ENCODE assay signal across 33 cellular contexts in the genomic region with DNA sequence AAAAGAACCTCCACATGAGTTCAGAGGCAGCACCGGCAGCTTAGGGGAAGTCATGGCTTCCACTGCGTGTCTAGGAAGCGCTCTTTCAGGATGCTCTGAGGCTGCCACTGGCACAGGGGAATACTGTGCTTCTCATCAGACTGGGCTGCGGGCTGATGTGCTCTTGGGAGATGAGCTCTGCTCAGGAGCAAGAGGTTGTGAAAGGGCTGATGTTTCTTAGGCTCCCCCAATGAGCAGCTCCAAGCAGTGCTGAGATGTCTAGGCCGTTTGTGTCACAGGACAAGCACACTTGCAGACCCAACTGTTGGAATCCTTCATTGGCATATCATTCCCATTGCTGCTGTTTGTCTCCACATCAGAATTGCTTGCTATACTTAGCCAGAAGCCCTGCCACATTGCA. TPM values are rescaled to one million over a fixed set of nuclear protein-coding genes. Genes with fewer than 3 reads are reported as not detected.
A peak's percentile ranks its signal among the peaks of the same experiment; 100 is the strongest.
DNase-seq lines count a peak whose midpoint lies in the region; ATAC-seq, FAIRE-seq and TF ChIP-seq lines count a peak whose summit lies in the region.
"Had no signal": no experiment of that assay in that cellular context is flagged by ENCODE, and none has a peak within 500 bp of the region (broad histone marks: within the 10 kb centered on the region; RNA-seq: fewer than 3 reads in every experiment).

No MANE protein-coding gene starts in this region.

- no peak overlapping the region for H3K4me3 Mint-ChIP-seq in neural progenitor cell
- H3K4me3 Mint-ChIP-seq: activated CD4-positive, alpha-beta T cell treated with anti-CD3 and anti-CD28 coated beads, Interleukin-2, amount 10 ng/mL, durations not matched to agents 24 days and 14 days had no signal

- TF ChIP-seq EP300 in esophagus muscularis mucosa (IDR thresholded peaks at IDR 0.05) = no peak

- H3K9me3 Mint-ChIP-seq in neural progenitor cell = no peaks in the 10 kb centered on the region
- H3K9me3 Mint-ChIP-seq: activated CD4-positive, alpha-beta T cell treated with anti-CD3 and anti-CD28 coated beads, Interleukin-2, amount 10 ng/mL, durations not matched to agents 24 days and 14 days had no signal

- FAIRE-seq in GM19239 (lab: Jason Lieb, UNC) = no peak
- FAIRE-seq: endothelial cell of umbilical vein, HepG2 had no signal

- peaks cover 23 to 86% (median 67%) of the 10 kb centered on the region in 9 donors for H3K4me1 ChIP-seq in heart right ventricle
- H3K4me1 ChIP-seq in esophagus muscularis mucosa = peaks cover 61 to 84% (median 75%) of the 10 kb centered on the region in 4 donors
- peaks cover 38% of the 10 kb centered on the region for H3K4me1 ChIP-seq in osteoblast (ENCODE audit: insufficient read depth, low read length)
- peaks cover 0 to 73% (median 60%) of the 10 kb centered on the region in 4 donors for H3K4me1 ChIP-seq in tibial artery
- H3K4me1 ChIP-seq in neural progenitor cell = peaks cover 25% of the 10 kb centered on the region
- no peaks in the 10 kb centered on the region for H3K4me1 ChIP-seq in A673 (ENCODE audit: insufficient read depth, low read length, poor library complexity, severe bottlenecking)
- H3K4me1 ChIP-seq: BE2C, prostate gland had no signal

- peaks cover 11% of the 10 kb centered on the region for H3K36me3 Mint-ChIP-seq in neural progenitor cell

- no peak overlapping the region for H3K4me3 ChIP-seq in heart right ventricle
- no peak overlapping the region for H3K4me3 ChIP-seq in esophagus muscularis mucosa
- no peak overlapping the region for H3K4me3 ChIP-seq in osteoblast (ENCODE audit: insufficient read depth, low read length)
- no peak overlapping the region for H3K4me3 ChIP-seq in tibial artery
- H3K4me3 ChIP-seq in neural progenitor cell = no peak overlapping the region
- no peak overlapping the region for H3K4me3 ChIP-seq in A673 (ENCODE audit: low read depth, low read length, poor library complexity, severe bottlenecking)
- H3K4me3 ChIP-seq: PC-9, prostate gland had no signal

- no peak for ATAC-seq in heart right ventricle
- no peak for ATAC-seq in Right ventricle myocardium inferior
- ATAC-seq: HepG2; stimulated activated naive CD8-positive, alpha-beta T cell treated with anti-CD3 and anti-CD28 coated beads, Interleukin-15, Interleukin-2, amounts not matched to agents 100 U/mL and 50 U/mL, for 24 hours had no signal

- H3K27me3 ChIP-seq in heart right ventricle (no peaks in the 10 kb centered on the region), esophagus muscularis mucosa (no peaks in the 10 kb centered on the region), osteoblast (ENCODE audit: insufficient read depth, low read length) (no peaks in the 10 kb centered on the region), tibial artery (no peaks in the 10 kb centered on the region), neural progenitor cell (no peaks in the 10 kb centered on the region), A673 (replicated peaks; ENCODE audit: insufficient read depth, low read depth, low read length, poor library complexity) (no peaks in the 10 kb centered on the region)
- H3K27me3 ChIP-seq: BE2C, neutrophil had no signal

- H2AFZ ChIP-seq in osteoblast (ENCODE audit: low read length) (no peak overlapping the region), neural progenitor cell (replicated peaks) (no peak overlapping the region)
- H2AFZ ChIP-seq: PC-9 had no signal

- H3K4me2 ChIP-seq in osteoblast (ENCODE audit: insufficient read depth, low read length) = peak overlapping the region; percentile 50
- no peak overlapping the region for H3K4me2 ChIP-seq in neural progenitor cell
- H3K4me2 ChIP-seq: PC-9 had no signal

- intact Hi-C loops in heart right ventricle (cut with DNase I) = loop anchor here in 5 of 10 donors (5.0 to 10.0 kb wide), 3 partner anchors 43 to 48 kb away; a partner anchor contains a TSS
- intact Hi-C loops in Right ventricle myocardium inferior (cut with DNase I) = loop anchor here (10.0 kb wide), 1 partner anchor 205 kb away; a partner anchor contains a TSS
- intact Hi-C loops in esophagus muscularis mucosa (cut with DNase I) = loop anchor here (10.0 kb wide), 1 partner anchor 195 kb away; no protein-coding TSS in a partner anchor
- intact Hi-C loops in tibial artery (cut with DNase I; ENCODE audit: low total_unique reads) = loop anchor here (5.0 kb wide), 1 partner anchor 43 kb away; a partner anchor contains a TSS
- intact Hi-C loops in A673 (cut with micrococcal nuclease; ENCODE audit: unreplicated experiment) = no loop called here

- peak overlapping the region; percentile 48 to 100 (median 80) for H3K27ac ChIP-seq in heart right ventricle
- H3K27ac ChIP-seq in esophagus muscularis mucosa (replicated peaks in 1 of 4) = peak overlapping the region; percentile 37 to 50 (median 46)
- H3K27ac ChIP-seq in osteoblast (ENCODE audit: low read depth, low read length) = peak overlapping the region; percentile 71
- H3K27ac ChIP-seq in tibial artery = peak overlapping the region; percentile 54 to 92
- no peak overlapping the region for H3K27ac ChIP-seq in neural progenitor cell
- no peak overlapping the region for H3K27ac ChIP-seq in A673 (ENCODE audit: low read depth, low read length, poor library complexity, severe bottlenecking)
- H3K27ac ChIP-seq: PC-9, prostate gland, VCaP had no signal

- H4K20me1 ChIP-seq in osteoblast (ENCODE audit: insufficient read depth, low read length) (no peaks in the 10 kb centered on the region), neural progenitor cell (ENCODE audit: low read depth) (peaks cover 28% of the 10 kb centered on the region)

- no peak overlapping the region for H3K9ac ChIP-seq in neural progenitor cell

- no TSS peak for BruUV-seq in A673 (replicated peaks; lab: Mats Ljungman, UMichigan)

- H3K36me3 ChIP-seq in heart right ventricle (peaks cover 0 to 15% (median 0%) of the 10 kb centered on the region in 9 donors), esophagus muscularis mucosa (no peaks in the 10 kb centered on the region), osteoblast (ENCODE audit: insufficient read depth, low read length) (no peaks in the 10 kb centered on the region), tibial artery (no peaks in the 10 kb centered on the region), neural progenitor cell (no peaks in the 10 kb centered on the region), A673 (ENCODE audit: insufficient read depth, low read length, poor library complexity, severe bottlenecking) (no peaks in the 10 kb centered on the region)
- H3K36me3 ChIP-seq: BE2C, prostate gland had no signal

- H3K27me3 Mint-ChIP-seq in neural progenitor cell (ENCODE audit: insufficient read depth, low read depth) = peaks cover 2% of the 10 kb centered on the region
- H3K27me3 Mint-ChIP-seq: activated CD4-positive, alpha-beta T cell treated with anti-CD3 and anti-CD28 coated beads, Interleukin-2, amount 10 ng/mL, durations not matched to agents 24 days and 14 days had no signal

- POLR2A ChIA-PET in A673 (lab: Charles Lee; ENCODE audit: low non-redundant PET) = no interaction called here

- H3K27ac Mint-ChIP-seq in neural progenitor cell = no peak overlapping the region
- H3K27ac Mint-ChIP-seq: activated CD4-positive, alpha-beta T cell treated with anti-CD3 and anti-CD28 coated beads, Interleukin-2, amount 10 ng/mL, durations not matched to agents 24 days and 14 days had no signal

- CTCF ChIA-PET in A673 (lab: Charles Lee) = no interaction called here

- TF ChIP-seq POLR2A in esophagus muscularis mucosa (IDR thresholded peaks at IDR 0.05; ENCODE audit: low read depth) = no peak

- H3K9me3 ChIP-seq in heart right ventricle (no peaks in the 10 kb centered on the region), esophagus muscularis mucosa (no peaks in the 10 kb centered on the region), osteoblast (ENCODE audit: low read depth, low read length) (no peaks in the 10 kb centered on the region), tibial artery (no peaks in the 10 kb centered on the region), neural progenitor cell (ENCODE audit: low read depth) (no peaks in the 10 kb centered on the region), A673 (ENCODE audit: low read depth, low read length, poor library complexity, severe bottlenecking) (no peaks in the 10 kb centered on the region)
- H3K9me3 ChIP-seq: BE2C, neutrophil, prostate gland had no signal

- TF ChIP-seq CTCF in heart right ventricle (IDR thresholded peaks at IDR 0.05) = no peak
- no peak for TF ChIP-seq CTCF in esophagus muscularis mucosa (IDR thresholded peaks at IDR 0.05)
- TF ChIP-seq CTCF in osteoblast (IDR thresholded peaks at IDR 0.05; ENCODE audit: extremely low read depth, low read depth, low read length) = no peak
- no peak for TF ChIP-seq CTCF in tibial artery (IDR thresholded peaks at IDR 0.05)
- no peak for TF ChIP-seq CTCF in neural progenitor cell (IDR thresholded peaks at IDR 0.05)
- no peak for TF ChIP-seq CTCF in A673 (conservative IDR thresholded peaks at IDR 0.05; ENCODE audit: low read depth, low read length)

- H3K79me2 ChIP-seq in osteoblast (ENCODE audit: insufficient read depth, low read length) = peaks cover 56% of the 10 kb centered on the region
- peaks cover 63% of the 10 kb centered on the region for H3K79me2 ChIP-seq in neural progenitor cell (ENCODE audit: low read depth)

- WGBS in heart right ventricle, 2 donors = 47 to 53% methylated on average over 5 of the region's 5 CpGs
- WGBS in esophagus muscularis mucosa = 73% methylated on average over 3 of the region's 5 CpGs

- H3K4me1 Mint-ChIP-seq in neural progenitor cell = peaks cover 36% of the 10 kb centered on the region

- DNase-seq in heart right ventricle (no peak), Right ventricle myocardium inferior (ENCODE audit: missing footprints) (no peak), esophagus muscularis mucosa (ENCODE audit: extremely low spot score) (no peak), osteoblast (ENCODE audit: insufficient read length, low spot score, missing footprints) (no peak), tibial artery (no peak), GM19239 (ENCODE audit: insufficient read length, low spot score) (no peak), neural progenitor cell (ENCODE audit: low spot score) (no peak), A673 (ENCODE audit: low spot score) (no peak)
- DNase-seq: ACHN; activated CD4-positive, alpha-beta T cell treated with anti-CD3 and anti-CD28 coated beads, Interleukin-2, amount 10 ng/mL, durations not matched to agents 24 days and 14 days; activated naive CD4-positive, alpha-beta T cell; activated T-cell treated with anti-CD3 and anti-CD28 coated beads, Interleukin-2, amount 50 U/mL, for 48 hours; BE2C; DMS79 treated with DMSO at 0.1 percent for 48 hours; GF-D8; NCI-H1092 treated with DMSO at 0.1 percent for 48 hours; NCI-H187 treated with DMSO at 0.1 percent for 48 hours; NCI-H2171 treated with DMSO at 0.1 percent for 48 hours; NCI-H524; NK-92 treated with Interleukin-12 subunit alpha and Interleukin-12 subunit beta, amount 100 ng/mL, for 24 hours; PC-9; SIG-M5; stimulated activated naive CD8-positive, alpha-beta T cell treated with anti-CD3 and anti-CD28 coated beads, Interleukin-15, Interleukin-2, amounts not matched to agents 100 U/mL and 50 U/mL, for 24 hours; SW 1271; T-helper 9 cell; trophoblast cell had no signal

- H3F3A ChIP-seq in neural progenitor cell (ENCODE audit: low read depth) = peaks cover 5% of the 10 kb centered on the region

RNA-seq across cellular contexts. Expression of a gene that starts 3.6 kb away (rescaled TPM):
- total RNA-seq in heart right ventricle = 10 to 100 TPM; 13.0 to 18.3 (median 15.9) TPM
- 1 to 10 TPM; 4.3 to 8.0 TPM for polyA plus RNA-seq in heart right ventricle
- total RNA-seq in Right ventricle myocardium inferior = 11.7 TPM
- 10 to 100 TPM in 1 of 4 donors, 1 to 10 TPM in 3; 7.1 to 16.0 (median 9.4) TPM for total RNA-seq in esophagus muscularis mucosa
- 2.4 and 2.5 TPM in 2 replicates for total RNA-seq in osteoblast
- 1.6 and 2.3 TPM in 2 replicates for total RNA-seq in neural progenitor cell (ENCODE audit: low replicate concordance)
- total RNA-seq in A673 (2021) = 19.5 and 29.1 TPM in 2 replicates

RNA-seq across cellular contexts. Expression of a gene that starts 41.7 kb away (rescaled TPM):
- 10 to 100 TPM; 22.8 to 37.0 (median 31.5) TPM for total RNA-seq in heart right ventricle
- polyA plus RNA-seq in heart right ventricle = 10 to 100 TPM in 1 of 2 donors, 1 to 10 TPM in 1; 9.5 to 10.9 TPM
- total RNA-seq in Right ventricle myocardium inferior = 27.8 TPM
- 10 to 100 TPM; 21.2 to 32.8 (median 27.6) TPM for total RNA-seq in esophagus muscularis mucosa
- 31.5 and 32.4 TPM in 2 replicates for total RNA-seq in osteoblast
- 8.0 and 9.1 TPM in 2 replicates for total RNA-seq in neural progenitor cell (ENCODE audit: low replicate concordance)
- total RNA-seq in A673 (2021) = 12.3 and 14.6 TPM in 2 replicates

RNA-seq across cellular contexts. Expression of a gene that starts 48.7 kb away (rescaled TPM):
- total RNA-seq in heart right ventricle (under 1 TPM; 0.05 to 0.51 (median 0.20) TPM), Right ventricle myocardium inferior (0.19 TPM), esophagus muscularis mucosa (under 1 TPM; under 0.01 to 0.71 (median 0.25) TPM), osteoblast (under 0.01 TPM in 2 replicates), neural progenitor cell (ENCODE audit: low replicate concordance) (0.04 and 0.65 TPM in 2 replicates), A673 (2021) (0.15 and 0.66 TPM in 2 replicates)
- polyA plus RNA-seq in heart right ventricle = 1 to 10 TPM in 1 of 2 donors, under 1 TPM in 1; 0.22 to 1.9 TPM
- total RNA-seq: LHCN-M2 had no signal

RNA-seq across cellular contexts. Expression of a gene that starts 58.0 kb away (rescaled TPM):
- total RNA-seq in heart right ventricle (not detected), Right ventricle myocardium inferior (not detected), esophagus muscularis mucosa (not detected), osteoblast (not detected in 2 replicates), neural progenitor cell (ENCODE audit: low replicate concordance) (not detected in 2 replicates), A673 (2021) (not detected in 2 replicates)
- not detected for polyA plus RNA-seq in heart right ventricle
- total RNA-seq: activated CD4-positive, alpha-beta T cell treated with anti-CD3 and anti-CD28 coated beads, Interleukin-2, amount 10 ng/mL, durations not matched to agents 24 days and 14 days; cerebellum; endothelial cell of umbilical vein; LHCN-M2 had no signal
- polyA plus RNA-seq: endothelial cell of umbilical vein had no signal

RNA-seq across cellular contexts. Expression of a gene that starts 58.6 kb away (rescaled TPM):
- total RNA-seq in heart right ventricle (10 to 100 TPM; 25.6 to 38.2 (median 34.5) TPM), Right ventricle myocardium inferior (27.0 TPM), esophagus muscularis mucosa (10 to 100 TPM in 3 of 4 donors, 1 to 10 TPM in 1; 9.6 to 34.0 (median 23.1) TPM), osteoblast (41.0 and 42.7 TPM in 2 replicates), neural progenitor cell (ENCODE audit: low replicate concordance) (29.8 and 61.3 TPM in 2 replicates), A673 (2021) (6.2 and 11.2 TPM in 2 replicates)
- 10 to 100 TPM; 20.6 to 82.5 TPM for polyA plus RNA-seq in heart right ventricle

Comparison
In these comparisons a context has a peak if more than half of its experiments do, and no peak if none do; other contexts are left out.
1. H3K27ac ChIP-seq: peak in heart right ventricle (10 of 10), esophagus muscularis mucosa (4 of 4), osteoblast (single experiment) and tibial artery (2 of 2); none in neural progenitor cell (single experiment) and A673 (single experiment).